ENCODE assay signal across 20 cellular contexts in the genomic region with DNA sequence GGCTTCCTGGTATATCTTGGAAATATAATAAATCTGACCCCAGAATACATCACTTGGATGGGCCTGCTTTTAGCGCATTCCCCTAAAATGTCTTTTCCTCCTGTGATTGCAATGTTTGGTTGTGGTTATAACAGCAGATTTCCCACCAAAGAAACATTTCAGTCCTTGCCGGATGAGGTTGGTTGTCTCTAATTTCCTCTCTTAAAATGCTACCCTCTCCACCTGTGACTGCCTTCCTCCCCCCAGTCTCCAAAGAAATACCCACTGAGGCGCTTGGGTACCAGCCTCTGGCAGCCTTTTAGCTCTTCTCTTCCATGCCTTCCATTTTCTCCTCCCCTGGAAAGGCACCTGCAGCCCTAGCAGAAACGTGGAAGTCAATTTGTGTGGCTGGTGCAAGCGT.
DNase-seq lines count a peak whose midpoint lies in the region; ATAC-seq and TF ChIP-seq lines count a peak whose summit lies in the region.
"Had no signal": no experiment of that assay in that cellular context is flagged by ENCODE, and none has a peak within 500 bp of the region (broad histone marks: within the 10 kb centered on the region; RNA-seq: fewer than 3 reads in every experiment).

No MANE protein-coding gene starts in this region.

- H3K27me3 ChIP-seq in WERI-Rb-1 (ENCODE audit: insufficient read depth, low read depth, severe bottlenecking) (no peaks in the 10 kb centered on the region), esophagus muscularis mucosa (peaks cover 0 to 17% (median 0%) of the 10 kb centered on the region in 4 donors), neuronal stem cell (ENCODE audit: control insufficient read depth in 3 of 3, insufficient read depth in 3 of 3, low read depth in 1 of 3, low read length in 3 of 3) (peaks cover 0 to 42% (median 0%) of the 10 kb centered on the region in 3 experiments)

- H2BK12ac ChIP-seq in neuronal stem cell (ENCODE audit: low read length) = no peak overlapping the region

- H3K14ac ChIP-seq in neuronal stem cell (ENCODE audit: low read length) = no peak overlapping the region

- H3K23ac ChIP-seq in neuronal stem cell (ENCODE audit: low read depth, low read length, poor library complexity) = no peak overlapping the region

- no peak overlapping the region for H3K18ac ChIP-seq in neuronal stem cell (ENCODE audit: low read length)

- no peak for TF ChIP-seq POLR2A in esophagus muscularis mucosa (IDR thresholded peaks at IDR 0.05; ENCODE audit: low read depth)

- no peak overlapping the region for H2AFZ ChIP-seq in neuronal stem cell (ENCODE audit: low read length)

- TF ChIP-seq EP300 in esophagus muscularis mucosa (IDR thresholded peaks at IDR 0.05) = no peak

- H3K27ac ChIP-seq in C4-2B (peak overlapping the region; percentile 31; the same call in 1 of the 2 replicates), WERI-Rb-1 (peak overlapping the region; percentile 66), esophagus muscularis mucosa (replicated peaks in 1 of 4) (no peak overlapping the region), neuronal stem cell (replicated peaks; ENCODE audit: low read length) (no peak overlapping the region)
- H3K27ac ChIP-seq: A549 had no signal

- H3K4ac ChIP-seq in neuronal stem cell (ENCODE audit: low read length) = no peak overlapping the region

- H4K8ac ChIP-seq in neuronal stem cell (ENCODE audit: low read depth, low read length) = no peak overlapping the region

- H3K36me3 ChIP-seq in WERI-Rb-1 = no peaks in the 10 kb centered on the region
- H3K36me3 ChIP-seq in esophagus muscularis mucosa = no peaks in the 10 kb centered on the region
- no peaks in the 10 kb centered on the region for H3K36me3 ChIP-seq in neuronal stem cell (replicated peaks in 1 of 2; ENCODE audit: control insufficient read depth in 2 of 2, insufficient read depth in 2 of 2, low read length in 2 of 2)
- no peaks in the 10 kb centered on the region for H3K36me3 ChIP-seq in mucosa of descending colon (ENCODE audit: low read depth)
- H3K36me3 ChIP-seq: HAP-1 had no signal

- no peak overlapping the region for H2AK5ac ChIP-seq in neuronal stem cell (ENCODE audit: low read depth, low read length)

- 87% methylated on average over 5 of the region's 5 CpGs for WGBS in esophagus muscularis mucosa
- no CpG with 5 or more reads among the region's 5 CpGs for WGBS in neuronal stem cell (ENCODE audit: extremely low coverage in 2 of 2, insufficient read length in 2 of 2, insufficient replicate concordance in 1 of 2), 2 donors

- H3K4me2 ChIP-seq in neuronal stem cell (ENCODE audit: insufficient read depth, low read length, poor library complexity, severe bottlenecking) = no peak overlapping the region
- H3K4me2 ChIP-seq: A549 had no signal

- H3K79me1 ChIP-seq in neuronal stem cell (ENCODE audit: low read depth, low read length) = no peaks in the 10 kb centered on the region

- intact Hi-C loops in esophagus muscularis mucosa (cut with DNase I) = no loop called here
- intact Hi-C loops in mucosa of descending colon (cut with DNase I, micrococcal nuclease) = no loop called here

- H2BK5ac ChIP-seq in neuronal stem cell (ENCODE audit: low read length) = no peak overlapping the region

- no peak overlapping the region for H3K9ac ChIP-seq in neuronal stem cell (ENCODE audit: low read depth, low read length, poor library complexity)

- DNase-seq in WERI-Rb-1 (no peak), esophagus muscularis mucosa (ENCODE audit: extremely low spot score) (peak; percentile 50), neuronal stem cell (ENCODE audit: low spot score) (no peak), GM03348 (ENCODE audit: low spot score) (no peak), mucosa of descending colon (no peak)
- DNase-seq: 8988T; ACHN; C1 segment of cervical spinal cord; Caco-2; CD4-positive, CD25-positive, alpha-beta regulatory T cell; CD8-positive, alpha-beta T cell; DMS153; DMS79; GF-D8; GOT3; HFFc6 had no signal

- H3K4me1 ChIP-seq in esophagus muscularis mucosa (no peaks in the 10 kb centered on the region), neuronal stem cell (ENCODE audit: control insufficient read depth in 2 of 2, insufficient read depth in 1 of 2, low read depth in 1 of 2, low read length in 2 of 2) (peaks cover 0 to 5% of the 10 kb centered on the region in 2 donors), mucosa of descending colon (ENCODE audit: low read depth) (no peaks in the 10 kb centered on the region)
- H3K4me1 ChIP-seq: A549, HAP-1 had no signal

- no peak overlapping the region for H2BK120ac ChIP-seq in neuronal stem cell (ENCODE audit: low read depth, low read length)

- H3K4me3 ChIP-seq in WERI-Rb-1 (ENCODE audit: low read depth, low read length) = no peak overlapping the region
- no peak overlapping the region for H3K4me3 ChIP-seq in esophagus muscularis mucosa
- H3K4me3 ChIP-seq in neuronal stem cell (ENCODE audit: low read length in 2 of 2) = no peak overlapping the region
- no peak overlapping the region for H3K4me3 ChIP-seq in mucosa of descending colon
- H3K4me3 ChIP-seq: A549, HAP-1 had no signal

- H4K91ac ChIP-seq in neuronal stem cell (ENCODE audit: low read depth, low read length, poor library complexity) = no peak overlapping the region

- ATAC-seq in GM19328 (IDR thresholded peaks at IDR 0.05; ENCODE audit: unreplicated experiment) = no peak
- ATAC-seq in mucosa of descending colon = no peak
- ATAC-seq: A549; CD8-positive, alpha-beta T cell had no signal

- H2BK15ac ChIP-seq in neuronal stem cell (ENCODE audit: low read length) = no peak overlapping the region

- no peak for TF ChIP-seq CTCF in C4-2B (conservative IDR thresholded peaks at IDR 0.05)
- TF ChIP-seq CTCF in WERI-Rb-1 (IDR thresholded peaks at IDR 0.05; ENCODE audit: low read depth, low read length) = no peak
- no peak for TF ChIP-seq CTCF in esophagus muscularis mucosa (IDR thresholded peaks at IDR 0.05)
- TF ChIP-seq CTCF in mucosa of descending colon (IDR thresholded peaks at IDR 0.05) = no peak

- H3K9me3 ChIP-seq in WERI-Rb-1 (ENCODE audit: severe bottlenecking) (no peaks in the 10 kb centered on the region), esophagus muscularis mucosa (peaks cover 0 to 8% (median 3%) of the 10 kb centered on the region in 4 donors), neuronal stem cell (replicated peaks in 1 of 2; ENCODE audit: control insufficient read depth in 2 of 2, insufficient read depth in 1 of 2, low read depth in 1 of 2, low read length in 2 of 2) (no peaks in the 10 kb centered on the region), mucosa of descending colon (no peaks in the 10 kb centered on the region)
- H3K9me3 ChIP-seq: A549, Caco-2, HAP-1 had no signal

Comparison
In these comparisons a context has a peak if more than half of its experiments do, and no peak if none do; other contexts are left out.
1. H3K27ac ChIP-seq: peak in C4-2B (single experiment) and WERI-Rb-1 (single experiment); none in esophagus muscularis mucosa (0 of 4) and neuronal stem cell (single experiment).